ENCODE assay signal across 11 cellular contexts in genomic region chr2:164860694-164861042, GRCh38.
"Had no signal": no experiment of that assay in that cellular context is flagged by ENCODE, and none has a peak within 500 bp of the region (broad histone marks: within the 10 kb centered on the region; RNA-seq: fewer than 3 reads in every experiment).

No MANE protein-coding gene starts in this region.

- H3K4me3 Mint-ChIP-seq: GM23338, H9, HFFc6 had no signal

- H3K4me2 ChIP-seq: GM23338 had no signal

- H3K27ac Mint-ChIP-seq: GM23338, H9, HFFc6 had no signal

- H2AFZ ChIP-seq: GM23248, GM23338 had no signal

- FAIRE-seq: H1, H54 had no signal

- ATAC-seq: GM23338, HCT116 had no signal

- H3K9me3 Mint-ChIP-seq: GM23338, H9, HFFc6 had no signal

- H3K27ac ChIP-seq: GM23248 had no signal

- H3K4me3 ChIP-seq: GM23248, GM23338, HAP-1 had no signal

- DNase-seq: GM23248, GOT3, H7, H9, HCEC 1CT, HFFc6 had no signal

- H3K4me1 Mint-ChIP-seq: GM23338, H9 had no signal

- H3K9me3 ChIP-seq: HAP-1 had no signal

- H3K9ac ChIP-seq: GM23248 had no signal

- H3K36me3 ChIP-seq: HAP-1 had no signal
